In the genomic region with DNA sequence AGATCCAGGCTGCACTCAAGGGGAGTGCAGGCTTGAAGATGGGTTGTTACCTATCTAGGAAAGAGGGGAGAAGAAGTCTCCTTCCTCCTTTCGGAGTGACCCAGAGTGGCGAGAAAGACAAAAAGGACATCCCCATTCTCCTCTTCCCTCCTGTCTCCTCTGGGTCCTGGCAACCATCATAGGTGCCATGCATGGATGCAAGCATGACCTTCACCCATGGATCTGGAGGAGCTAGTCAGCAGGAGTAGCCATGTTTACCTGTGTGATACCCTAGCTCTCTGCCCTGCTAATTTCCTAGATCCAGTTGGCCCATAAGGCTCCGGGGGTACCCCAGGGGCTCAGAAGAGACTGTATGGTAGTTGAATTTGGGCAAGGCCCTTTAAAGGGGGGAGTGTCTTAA, we compare ENCODE assay signal across 2 cellular contexts.
TF ChIP-seq lines count a peak whose summit lies in the region.

No MANE protein-coding gene starts in this region.

TF ChIP-seq in GM12878, 131 proteins besides CTCF, POLR2A, EP300 and RAD21 (continued from another document and continues in another):
- TF ChIP-seq, protein P1, sequence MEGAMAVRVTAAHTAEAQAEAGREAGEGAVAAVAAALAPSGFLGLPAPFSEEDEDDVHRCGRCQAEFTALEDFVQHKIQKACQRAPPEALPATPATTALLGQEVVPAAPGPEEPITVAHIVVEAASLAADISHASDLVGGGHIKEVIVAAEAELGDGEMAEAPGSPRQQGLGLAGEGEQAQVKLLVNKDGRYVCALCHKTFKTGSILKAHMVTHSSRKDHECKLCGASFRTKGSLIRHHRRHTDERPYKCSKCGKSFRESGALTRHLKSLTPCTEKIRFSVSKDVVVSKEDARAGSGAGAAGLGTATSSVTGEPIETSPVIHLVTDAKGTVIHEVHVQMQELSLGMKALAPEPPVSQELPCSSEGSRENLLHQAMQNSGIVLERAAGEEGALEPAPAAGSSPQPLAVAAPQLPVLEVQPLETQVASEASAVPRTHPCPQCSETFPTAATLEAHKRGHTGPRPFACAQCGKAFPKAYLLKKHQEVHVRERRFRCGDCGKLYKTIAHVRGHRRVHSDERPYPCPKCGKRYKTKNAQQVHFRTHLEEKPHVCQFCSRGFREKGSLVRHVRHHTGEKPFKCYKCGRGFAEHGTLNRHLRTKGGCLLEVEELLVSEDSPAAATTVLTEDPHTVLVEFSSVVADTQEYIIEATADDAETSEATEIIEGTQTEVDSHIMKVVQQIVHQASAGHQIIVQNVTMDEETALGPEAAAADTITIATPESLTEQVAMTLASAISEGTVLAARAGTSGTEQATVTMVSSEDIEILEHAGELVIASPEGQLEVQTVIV (IDR thresholded peaks at IDR 0.05; ENCODE audit: borderline replicate concordance, partially characterized antibody): no peak
- TF ChIP-seq MXI1 (IDR thresholded peaks at IDR 0.05; ENCODE audit: low read depth, low read length) (no peak), SP1 (IDR thresholded peaks at IDR 0.05; ENCODE audit: low read depth, low read length) (peak; percentile 35), TCF3 (IDR thresholded peaks at IDR 0.05; ENCODE audit: borderline replicate concordance, insufficient read depth, low read depth, low read length) (no peak), TAF1 (IDR thresholded peaks at IDR 0.05; ENCODE audit: borderline replicate concordance, low read depth, low read length) (no peak), POLR2AphosphoS5 (IDR thresholded peaks at IDR 0.05; ENCODE audit: low read length) (no peak), YBX1 (IDR thresholded peaks at IDR 0.05) (no peak), SUZ12 (IDR thresholded peaks at IDR 0.05; ENCODE audit: unreplicated experiment) (no peak), DPF2 (IDR thresholded peaks at IDR 0.05) (no peak)
- TF ChIP-seq, protein P2, sequence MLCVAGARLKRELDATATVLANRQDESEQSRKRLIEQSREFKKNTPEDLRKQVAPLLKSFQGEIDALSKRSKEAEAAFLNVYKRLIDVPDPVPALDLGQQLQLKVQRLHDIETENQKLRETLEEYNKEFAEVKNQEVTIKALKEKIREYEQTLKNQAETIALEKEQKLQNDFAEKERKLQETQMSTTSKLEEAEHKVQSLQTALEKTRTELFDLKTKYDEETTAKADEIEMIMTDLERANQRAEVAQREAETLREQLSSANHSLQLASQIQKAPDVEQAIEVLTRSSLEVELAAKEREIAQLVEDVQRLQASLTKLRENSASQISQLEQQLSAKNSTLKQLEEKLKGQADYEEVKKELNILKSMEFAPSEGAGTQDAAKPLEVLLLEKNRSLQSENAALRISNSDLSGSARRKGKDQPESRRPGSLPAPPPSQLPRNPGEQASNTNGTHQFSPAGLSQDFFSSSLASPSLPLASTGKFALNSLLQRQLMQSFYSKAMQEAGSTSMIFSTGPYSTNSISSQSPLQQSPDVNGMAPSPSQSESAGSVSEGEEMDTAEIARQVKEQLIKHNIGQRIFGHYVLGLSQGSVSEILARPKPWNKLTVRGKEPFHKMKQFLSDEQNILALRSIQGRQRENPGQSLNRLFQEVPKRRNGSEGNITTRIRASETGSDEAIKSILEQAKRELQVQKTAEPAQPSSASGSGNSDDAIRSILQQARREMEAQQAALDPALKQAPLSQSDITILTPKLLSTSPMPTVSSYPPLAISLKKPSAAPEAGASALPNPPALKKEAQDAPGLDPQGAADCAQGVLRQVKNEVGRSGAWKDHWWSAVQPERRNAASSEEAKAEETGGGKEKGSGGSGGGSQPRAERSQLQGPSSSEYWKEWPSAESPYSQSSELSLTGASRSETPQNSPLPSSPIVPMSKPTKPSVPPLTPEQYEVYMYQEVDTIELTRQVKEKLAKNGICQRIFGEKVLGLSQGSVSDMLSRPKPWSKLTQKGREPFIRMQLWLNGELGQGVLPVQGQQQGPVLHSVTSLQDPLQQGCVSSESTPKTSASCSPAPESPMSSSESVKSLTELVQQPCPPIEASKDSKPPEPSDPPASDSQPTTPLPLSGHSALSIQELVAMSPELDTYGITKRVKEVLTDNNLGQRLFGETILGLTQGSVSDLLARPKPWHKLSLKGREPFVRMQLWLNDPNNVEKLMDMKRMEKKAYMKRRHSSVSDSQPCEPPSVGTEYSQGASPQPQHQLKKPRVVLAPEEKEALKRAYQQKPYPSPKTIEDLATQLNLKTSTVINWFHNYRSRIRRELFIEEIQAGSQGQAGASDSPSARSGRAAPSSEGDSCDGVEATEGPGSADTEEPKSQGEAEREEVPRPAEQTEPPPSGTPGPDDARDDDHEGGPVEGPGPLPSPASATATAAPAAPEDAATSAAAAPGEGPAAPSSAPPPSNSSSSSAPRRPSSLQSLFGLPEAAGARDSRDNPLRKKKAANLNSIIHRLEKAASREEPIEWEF (IDR thresholded peaks at IDR 0.05; ENCODE audit: insufficient replicate concordance, low read depth, low read length): no peak
- TF ChIP-seq, protein P3, sequence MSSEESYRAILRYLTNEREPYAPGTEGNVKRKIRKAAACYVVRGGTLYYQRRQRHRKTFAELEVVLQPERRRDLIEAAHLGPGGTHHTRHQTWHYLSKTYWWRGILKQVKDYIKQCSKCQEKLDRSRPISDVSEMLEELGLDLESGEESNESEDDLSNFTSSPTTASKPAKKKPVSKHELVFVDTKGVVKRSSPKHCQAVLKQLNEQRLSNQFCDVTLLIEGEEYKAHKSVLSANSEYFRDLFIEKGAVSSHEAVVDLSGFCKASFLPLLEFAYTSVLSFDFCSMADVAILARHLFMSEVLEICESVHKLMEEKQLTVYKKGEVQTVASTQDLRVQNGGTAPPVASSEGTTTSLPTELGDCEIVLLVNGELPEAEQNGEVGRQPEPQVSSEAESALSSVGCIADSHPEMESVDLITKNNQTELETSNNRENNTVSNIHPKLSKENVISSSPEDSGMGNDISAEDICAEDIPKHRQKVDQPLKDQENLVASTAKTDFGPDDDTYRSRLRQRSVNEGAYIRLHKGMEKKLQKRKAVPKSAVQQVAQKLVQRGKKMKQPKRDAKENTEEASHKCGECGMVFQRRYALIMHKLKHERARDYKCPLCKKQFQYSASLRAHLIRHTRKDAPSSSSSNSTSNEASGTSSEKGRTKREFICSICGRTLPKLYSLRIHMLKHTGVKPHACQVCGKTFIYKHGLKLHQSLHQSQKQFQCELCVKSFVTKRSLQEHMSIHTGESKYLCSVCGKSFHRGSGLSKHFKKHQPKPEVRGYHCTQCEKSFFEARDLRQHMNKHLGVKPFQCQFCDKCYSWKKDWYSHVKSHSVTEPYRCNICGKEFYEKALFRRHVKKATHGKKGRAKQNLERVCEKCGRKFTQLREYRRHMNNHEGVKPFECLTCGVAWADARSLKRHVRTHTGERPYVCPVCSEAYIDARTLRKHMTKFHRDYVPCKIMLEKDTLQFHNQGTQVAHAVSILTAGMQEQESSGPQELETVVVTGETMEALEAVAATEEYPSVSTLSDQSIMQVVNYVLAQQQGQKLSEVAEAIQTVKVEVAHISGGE (CRISPR knock-in tag; IDR thresholded peaks at IDR 0.05): no peak
- TF ChIP-seq, protein P4, sequence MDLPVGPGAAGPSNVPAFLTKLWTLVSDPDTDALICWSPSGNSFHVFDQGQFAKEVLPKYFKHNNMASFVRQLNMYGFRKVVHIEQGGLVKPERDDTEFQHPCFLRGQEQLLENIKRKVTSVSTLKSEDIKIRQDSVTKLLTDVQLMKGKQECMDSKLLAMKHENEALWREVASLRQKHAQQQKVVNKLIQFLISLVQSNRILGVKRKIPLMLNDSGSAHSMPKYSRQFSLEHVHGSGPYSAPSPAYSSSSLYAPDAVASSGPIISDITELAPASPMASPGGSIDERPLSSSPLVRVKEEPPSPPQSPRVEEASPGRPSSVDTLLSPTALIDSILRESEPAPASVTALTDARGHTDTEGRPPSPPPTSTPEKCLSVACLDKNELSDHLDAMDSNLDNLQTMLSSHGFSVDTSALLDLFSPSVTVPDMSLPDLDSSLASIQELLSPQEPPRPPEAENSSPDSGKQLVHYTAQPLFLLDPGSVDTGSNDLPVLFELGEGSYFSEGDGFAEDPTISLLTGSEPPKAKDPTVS (IDR thresholded peaks at IDR 0.05; ENCODE audit: low read depth, low read length): no peak

TF ChIP-seq in liver, 16 proteins besides CTCF, POLR2A, EP300 and RAD21 (continued from another document):
- TF ChIP-seq MAX (IDR thresholded peaks at IDR 0.05): no peak
- TF ChIP-seq GABPA (IDR thresholded peaks at IDR 0.05 in 1 of 2, conservative IDR thresholded peaks at IDR 0.05 in 1 of 2): no peak
- no peak for TF ChIP-seq HNF4G (IDR thresholded peaks at IDR 0.05)
- no peak for TF ChIP-seq TAF1 (conservative IDR thresholded peaks at IDR 0.05)
- TF ChIP-seq, protein P5, sequence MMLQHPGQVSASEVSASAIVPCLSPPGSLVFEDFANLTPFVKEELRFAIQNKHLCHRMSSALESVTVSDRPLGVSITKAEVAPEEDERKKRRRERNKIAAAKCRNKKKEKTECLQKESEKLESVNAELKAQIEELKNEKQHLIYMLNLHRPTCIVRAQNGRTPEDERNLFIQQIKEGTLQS (IDR thresholded peaks at IDR 0.05): no peak
- TF ChIP-seq YY1 (IDR thresholded peaks at IDR 0.05): no peak
- TF ChIP-seq FOXA1 (IDR thresholded peaks at IDR 0.05): no peak
TF ChIP-seq in liver: peak in this region for 0.
